Comparison of ENCODE assay signal across 9 cellular contexts in genomic region chr9:94554439-94555331, GRCh38. TPM values are rescaled to one million over a fixed set of nuclear protein-coding genes. Genes with fewer than 3 reads are reported as not detected.
DNase-seq lines count a peak whose midpoint lies in the region; ATAC-seq, FAIRE-seq and TF ChIP-seq lines count a peak whose summit lies in the region.
"Had no signal": no experiment of that assay in that cellular context is flagged by ENCODE, and none has a peak within 500 bp of the region (broad histone marks: within the 10 kb centered on the region; RNA-seq: fewer than 3 reads in every experiment).

Gene PCAT7, plus strand, starts transcription at chr9:94555083.

- H3K36me3 ChIP-seq in SJCRH30 = no peaks in the 10 kb centered on the region
- no peaks in the 10 kb centered on the region for H3K36me3 ChIP-seq in ectodermal cell (ENCODE audit: control insufficient read depth, insufficient read depth, low read length)

- H3K9me3 ChIP-seq in SJCRH30 (replicated peaks) (peaks cover 3% of the 10 kb centered on the region; the same call in 1 of the 2 replicates), ectodermal cell (ENCODE audit: control insufficient read depth, low read length) (no peaks in the 10 kb centered on the region)

- H3K4me3 ChIP-seq in SJCRH30 (no peak within 1 kb of the TSS), ectodermal cell (ENCODE audit: insufficient read depth, low read depth, low read length) (peak within 1 kb of the TSS; percentile 60), dorsolateral prefrontal cortex (peak within 1 kb of the TSS in 6 of 59 donors; percentile 12 to 49 (median 28))

- DNase-seq in GM13976 (ENCODE audit: low spot score) (peak; percentile 75), NCI-H128 (lab: John Stamatoyannopoulos, UW; ENCODE audit: unreplicated experiment) (peak; percentile 72), SJCRH30 (peak; percentile 25 to 42), mucosa of gallbladder (ENCODE audit: low spot score) (peak; percentile 42), dorsolateral prefrontal cortex (no peak), GM19239 (ENCODE audit: insufficient read length, low spot score) (no peak)

- no peak for FAIRE-seq in GM19239 (lab: Jason Lieb, UNC)

- TF ChIP-seq CTCF in GM13976 (IDR thresholded peaks at IDR 0.05; ENCODE audit: borderline replicate concordance, control extremely low read depth, extremely low read depth, insufficient read depth, missing control alignments) = peak; percentile 29
- TF ChIP-seq CTCF in dorsolateral prefrontal cortex (IDR thresholded peaks at IDR 0.05 in 54 of 56, conservative IDR thresholded peaks at IDR 0.05 in 2 of 56; ENCODE audit: low read depth in 1 of 56, partially characterized antibody in 56 of 56) = peak in 4 of 56 donors; percentile 10 to 26 (median 16)

- intact Hi-C loops in dorsolateral prefrontal cortex (cut with DNase I) = no loop called here

- WGBS in ectodermal cell, 2 experiments = 28 to 29% methylated on average over 40 of the region's 40 CpGs

- ATAC-seq in GM18907 (IDR thresholded peaks at IDR 0.05; ENCODE audit: unreplicated experiment) = no peak

- H3K27me3 ChIP-seq in SJCRH30 = no peaks in the 10 kb centered on the region
- H3K27me3 ChIP-seq in ectodermal cell (ENCODE audit: control insufficient read depth, insufficient read depth, low read length, poor library complexity, severe bottlenecking) = no peaks in the 10 kb centered on the region
- peaks cover 0 to 3% (median 0%) of the 10 kb centered on the region in 45 donors for H3K27me3 ChIP-seq in dorsolateral prefrontal cortex

- peaks cover 7% of the 10 kb centered on the region; the same call in 1 of the 2 replicates for H3K4me1 ChIP-seq in SJCRH30
- H3K4me1 ChIP-seq in ectodermal cell (ENCODE audit: control insufficient read depth, insufficient read depth, low read length) = no peaks in the 10 kb centered on the region

- no peak within 1 kb of the TSS for H3K27ac ChIP-seq in SJCRH30
- H3K27ac ChIP-seq in ectodermal cell (ENCODE audit: insufficient read depth, low read depth, low read length, poor library complexity, severe bottlenecking) = peak within 1 kb of the TSS; percentile 96
- no peak within 1 kb of the TSS for H3K27ac ChIP-seq in dorsolateral prefrontal cortex

- in situ Hi-C loops in GM13976 (cut with MboI; ENCODE audit: low sequenced_read_pairs, unreplicated experiment) = no loop called here

RNA-seq across cellular contexts. Expression of gene PCAT7, which starts in this region (rescaled TPM):
- total RNA-seq in SJCRH30 (2014; rRNA removed; shearing (Covaris generic)) = not detected in 2 replicates
- polyA plus RNA-seq in ectodermal cell (2013, experiment 1 of 4) = 6.1 TPM
- 11.0 TPM for polyA plus RNA-seq in ectodermal cell (2013, experiment 2 of 4)
- 4.8 TPM for polyA plus RNA-seq in ectodermal cell (2013, experiment 3 of 4)
- polyA plus RNA-seq in ectodermal cell (2013, experiment 4 of 4) = 6.4 TPM
- total RNA-seq in mucosa of gallbladder (0.17 TPM), dorsolateral prefrontal cortex (1 to 10 TPM in 42 of 120 experiments, under 1 TPM in 64, not detected in 14; 0.14 to 2.3 (median 0.86) TPM)
- total RNA-seq: activated CD8-positive, alpha-beta memory T cell treated with anti-CD3 and anti-CD28 coated beads for 36 hours had no signal

Comparison
In these comparisons a context has a peak if more than half of its experiments do, and no peak if none do; other contexts are left out.
1. Peak in DNase-seq in SJCRH30; RNA of the gene not detected or under 1 TPM.
2. Peak in DNase-seq in mucosa of gallbladder; RNA of the gene not detected or under 1 TPM.
3. DNase-seq: peak in GM13976 (single experiment) and NCI-H128 (single experiment); none in dorsolateral prefrontal cortex (0 of 10) and GM19239 (single experiment).